11 cellular contexts compared by ENCODE assay signal in genomic region chr10:48470893-48471805, GRCh38.
DNase-seq lines count a peak whose midpoint lies in the region; ATAC-seq, FAIRE-seq and TF ChIP-seq lines count a peak whose summit lies in the region.
"Had no signal": no experiment of that assay in that cellular context is flagged by ENCODE, and none has a peak within 500 bp of the region (broad histone marks: within the 10 kb centered on the region; RNA-seq: fewer than 3 reads in every experiment).

No MANE protein-coding gene starts in this region.

- no TSS peak for BruUV-seq in A673 (replicated peaks; lab: Mats Ljungman, UMichigan)

- no peaks in the 10 kb centered on the region for H3K27me3 Mint-ChIP-seq in activated B cell treated with CpG ODN at 0.5 μM for 24 hours
- H3K27me3 Mint-ChIP-seq: naive B cell had no signal

- peaks cover 22% of the 10 kb centered on the region for H3K4me1 ChIP-seq in A673 (ENCODE audit: insufficient read depth, low read length, poor library complexity, severe bottlenecking)

- peaks cover 8% of the 10 kb centered on the region for H3K27me3 ChIP-seq in A673 (replicated peaks; ENCODE audit: insufficient read depth, low read depth, low read length, poor library complexity)

- TF ChIP-seq POLR2A in H54 (IDR thresholded peaks at IDR 0.05; ENCODE audit: low read depth, low read length), result no peak

- H3K4me1 Mint-ChIP-seq in activated B cell treated with CpG ODN at 0.5 μM for 24 hours, result no peaks in the 10 kb centered on the region
- H3K4me1 Mint-ChIP-seq: stimulated activated naive CD8-positive, alpha-beta T cell treated with anti-CD3 and anti-CD28 coated beads, Interleukin-15, amount 100 ng/mL, for 72 hours had no signal

- CTCF ChIA-PET in A673 (lab: Charles Lee), result no interaction called here
- CTCF ChIA-PET in activated B cell treated with CpG ODN at 0.5 μM for 24 hours (lab: Charles Lee), result no interaction called here
- CTCF ChIA-PET in GM10248 (lab: Yijun Ruan, JAX), result no interaction called here

- H3K36me3 ChIP-seq in A673 (ENCODE audit: insufficient read depth, low read length, poor library complexity, severe bottlenecking), result no peaks in the 10 kb centered on the region

- H3K9me3 Mint-ChIP-seq in activated B cell treated with CpG ODN at 0.5 μM for 24 hours, result no peaks in the 10 kb centered on the region
- H3K9me3 Mint-ChIP-seq: naive B cell; stimulated activated naive CD8-positive, alpha-beta T cell treated with anti-CD3 and anti-CD28 coated beads, Interleukin-15, amount 100 ng/mL, for 72 hours; T-helper 1 cell treated with Interleukin-12 subunit alpha and Interleukin-12 subunit beta and Interleukin-4 antibody, amounts not matched to agents 30 μg/mL and 1 μg/mL, for 36 hours had no signal

- H3K4me3 ChIP-seq in A673 (ENCODE audit: low read depth, low read length, poor library complexity, severe bottlenecking), result no peak overlapping the region

- FAIRE-seq in H54 (lab: Jason Lieb, UNC), result no peak

- H3K9me3 ChIP-seq in A673 (ENCODE audit: low read depth, low read length, poor library complexity, severe bottlenecking), result no peaks in the 10 kb centered on the region

- H3K4me3 Mint-ChIP-seq in activated B cell treated with CpG ODN at 0.5 μM for 24 hours, result no peak overlapping the region
- H3K4me3 Mint-ChIP-seq: naive B cell; stimulated activated naive CD8-positive, alpha-beta T cell treated with anti-CD3 and anti-CD28 coated beads, Interleukin-15, amount 100 ng/mL, for 72 hours; T-helper 1 cell treated with Interleukin-12 subunit alpha and Interleukin-12 subunit beta and Interleukin-4 antibody, amounts not matched to agents 30 μg/mL and 1 μg/mL, for 36 hours had no signal

- no peak for DNase-seq in A673 (ENCODE audit: low spot score)
- peak; percentile 42 for DNase-seq in H54 (ENCODE audit: insufficient read length, low spot score)
- DNase-seq in activated B cell treated with CpG ODN at 0.5 μM for 24 hours, result peak; percentile 8
- DNase-seq in left lobe of liver (ENCODE audit: low spot score), result peak; percentile 33
- DNase-seq in NCI-H1436 treated with DMSO at 0.1 percent for 48 hours (lab: John Stamatoyannopoulos, UW), result no peak
- no peak for DNase-seq in GM10248 (ENCODE audit: extremely low spot score)
- DNase-seq: naive B cell had no signal

- no peaks in the 10 kb centered on the region for H3K36me3 Mint-ChIP-seq in activated B cell treated with CpG ODN at 0.5 μM for 24 hours (ENCODE audit: low read depth)

- POLR2A ChIA-PET in A673 (lab: Charles Lee; ENCODE audit: low non-redundant PET) (no interaction called here), activated B cell treated with CpG ODN at 0.5 μM for 24 hours (lab: Charles Lee) (no interaction called here), GM10248 (lab: Yijun Ruan, JAX) (no interaction called here)

- ATAC-seq in activated B cell treated with CpG ODN at 0.5 μM for 24 hours (ENCODE audit: low read depth), result no peak
- no peak for ATAC-seq in left lobe of liver
- ATAC-seq in GM18867 (IDR thresholded peaks at IDR 0.05; ENCODE audit: unreplicated experiment), result no peak
- ATAC-seq in HG02571 (IDR thresholded peaks at IDR 0.05; ENCODE audit: unreplicated experiment), result no peak
- ATAC-seq: stimulated activated naive CD8-positive, alpha-beta T cell treated with anti-CD3 and anti-CD28 coated beads, Interleukin-15, amount 100 ng/mL, for 72 hours had no signal

- no peak for TF ChIP-seq CTCF in A673 (conservative IDR thresholded peaks at IDR 0.05; ENCODE audit: low read depth, low read length)
- no peak for TF ChIP-seq CTCF in activated B cell treated with CpG ODN at 0.5 μM for 24 hours (IDR thresholded peaks at IDR 0.05)
- TF ChIP-seq CTCF in GM10248 (IDR thresholded peaks at IDR 0.05; ENCODE audit: control extremely low read depth, extremely low read depth, low read depth, missing control alignments), result no peak

- peak overlapping the region; percentile 19 for H3K27ac ChIP-seq in A673 (ENCODE audit: low read depth, low read length, poor library complexity, severe bottlenecking)

- intact Hi-C loops in A673 (cut with micrococcal nuclease; ENCODE audit: unreplicated experiment), result no loop called here
- intact Hi-C loops in activated B cell treated with CpG ODN at 0.5 μM for 24 hours (cut with micrococcal nuclease), result no loop called here

- H3K27ac Mint-ChIP-seq in activated B cell treated with CpG ODN at 0.5 μM for 24 hours, result no peak overlapping the region
- H3K27ac Mint-ChIP-seq: naive B cell; T-helper 1 cell treated with Interleukin-12 subunit alpha and Interleukin-12 subunit beta and Interleukin-4 antibody, amounts not matched to agents 30 μg/mL and 1 μg/mL, for 36 hours had no signal

Comparison
In these comparisons a context has a peak if more than half of its experiments do, and no peak if none do; other contexts are left out.
1. DNase-seq: peak in H54 (single experiment), activated B cell treated with CpG ODN at 0.5 μM for 24 hours (single experiment) and left lobe of liver (single experiment); none in A673 (single experiment), NCI-H1436 treated with DMSO at 0.1 percent for 48 hours (single experiment) and GM10248 (single experiment).